8 cellular contexts compared by ENCODE assay signal in genomic region chr18:26574958-26575864, GRCh38. TPM values are rescaled to one million over a fixed set of nuclear protein-coding genes. Genes with fewer than 3 reads are reported as not detected.
DNase-seq lines count a peak whose midpoint lies in the region; ATAC-seq, FAIRE-seq and TF ChIP-seq lines count a peak whose summit lies in the region.

No MANE protein-coding gene starts in this region.

- DNase-seq in A549 (ENCODE audit: low read depth in 1 of 2, low spot score in 1 of 2) = peak; percentile 64 to 96
- peak; percentile 22 for DNase-seq in RWPE1 (ENCODE audit: low spot score)
- DNase-seq in aorta = peak; percentile 56 to 79
- DNase-seq in activated gamma-delta T cell treated with Interleukin-2 at 50 U/mL for 16 hours = no peak

- H3K27me3 ChIP-seq in esophagus (ENCODE audit: control insufficient read depth in 1 of 2, insufficient read depth in 2 of 2, low read length in 2 of 2) (no peaks in the 10 kb centered on the region), muscle layer of duodenum (ENCODE audit: low read depth, low read length) (no peaks in the 10 kb centered on the region), aorta (ENCODE audit: control insufficient read depth in 1 of 2, insufficient read depth in 2 of 2, low read length in 1 of 2) (no peaks in the 10 kb centered on the region)

- peak in 1 of 2 experiments; percentile 8; a peak in 1 of 5 replicates for TF ChIP-seq RAD21 in A549 (conservative IDR thresholded peaks at IDR 0.05 in 1 of 2, IDR thresholded peaks at IDR 0.05 in 1 of 2)

- peak overlapping the region; percentile 37 for H3K4me3 ChIP-seq in A549
- H3K4me3 ChIP-seq in GM12875 (ENCODE audit: low read depth, low read length) = peak overlapping the region; percentile 38
- peak overlapping the region; percentile 30 to 51 for H3K4me3 ChIP-seq in esophagus (ENCODE audit: low read depth in 1 of 2, low read length in 2 of 2)
- peak overlapping the region; percentile 66 to 68 for H3K4me3 ChIP-seq in muscle layer of duodenum (ENCODE audit: low read depth in 1 of 2, low read length in 2 of 2)
- peak overlapping the region; percentile 39 to 56 for H3K4me3 ChIP-seq in aorta (ENCODE audit: low read length in 2 of 2)

- H3K4me1 ChIP-seq in A549 (peaks cover 43% of the 10 kb centered on the region), esophagus (ENCODE audit: control insufficient read depth in 2 of 2, insufficient read depth in 2 of 2, low read length in 1 of 2) (peaks cover 0 to 2% of the 10 kb centered on the region in 2 donors), muscle layer of duodenum (ENCODE audit: control insufficient read depth in 1 of 2, insufficient read depth in 2 of 2, low read length in 2 of 2) (peaks cover 0 to 12% of the 10 kb centered on the region in 2 donors), aorta (ENCODE audit: control insufficient read depth in 1 of 2, insufficient read depth in 2 of 2, low read length in 2 of 2) (peaks cover 0 to 1% of the 10 kb centered on the region in 2 donors)

- TF ChIP-seq POLR2A in A549 (IDR thresholded peaks at IDR 0.05; ENCODE audit: low read length) = peak; percentile 25

- H3K36me3 ChIP-seq in esophagus (ENCODE audit: control insufficient read depth in 2 of 2, insufficient read depth in 2 of 2, low read length in 1 of 2) = no peaks in the 10 kb centered on the region
- no peaks in the 10 kb centered on the region for H3K36me3 ChIP-seq in muscle layer of duodenum (ENCODE audit: control insufficient read depth in 1 of 2, insufficient read depth in 2 of 2, low read length in 2 of 2)
- H3K36me3 ChIP-seq in aorta (ENCODE audit: control insufficient read depth in 1 of 2, insufficient read depth in 2 of 2, low read length in 1 of 2) = no peaks in the 10 kb centered on the region

- under 1% methylated on average over 12 of the region's 27 CpGs for WGBS in A549 (ENCODE audit: missing lambda C conversion rate)
- 3% methylated on average over 27 of the region's 27 CpGs for WGBS in esophagus, 2 donors
- 5 to 6% methylated on average over 27 of the region's 27 CpGs for WGBS in aorta, 2 donors

- peak; percentile 74 for FAIRE-seq in A549 (lab: Jason Lieb, UNC)

- peak; percentile 69 to 90; a peak in 4 of 5 replicates for TF ChIP-seq EP300 in A549 (IDR thresholded peaks at IDR 0.05)

- H3K27ac ChIP-seq in A549 = peak overlapping the region; percentile 82 to 89
- H3K27ac ChIP-seq in RWPE1 = peak overlapping the region; percentile 93
- H3K27ac ChIP-seq in esophagus (ENCODE audit: low read depth in 2 of 2, low read length in 1 of 2) = peak overlapping the region; percentile 80 to 82
- no peak overlapping the region for H3K27ac ChIP-seq in muscle layer of duodenum (ENCODE audit: low read length)
- H3K27ac ChIP-seq in aorta (ENCODE audit: low read depth in 1 of 2, low read length in 2 of 2) = no peak overlapping the region

- CTCF ChIA-PET in A549 (lab: Yijun Ruan, JAX) = interaction anchor here (1.1 kb wide), 1 partner anchor 170 kb away, joined by 5 read pairs; no protein-coding TSS in a partner anchor
- CTCF ChIA-PET in RWPE1 (lab: Yijun Ruan, JAX) = interaction anchor here (0.6 kb wide), 1 partner anchor 9 kb away, joined by 3 read pairs; no protein-coding TSS in a partner anchor

- POLR2A ChIA-PET in A549 (lab: Yijun Ruan, JAX) = interaction anchor here (0.8 to 1.5 kb wide), 4 partner anchors 26 to 191 kb away, joined by 3 to 16 read pairs (median 5); partner anchors contain the start of gene KCTD1
- POLR2A ChIA-PET in RWPE1 (lab: Yijun Ruan, JAX; ENCODE audit: low non-redundant PET) = no interaction called here

- H3K4me2 ChIP-seq in A549 = peak overlapping the region; percentile 73

- ATAC-seq in A549 (peak; percentile 86 to 90), aorta (ENCODE audit: low FRiP score) (peak; percentile 36), GM19463 (IDR thresholded peaks at IDR 0.05; ENCODE audit: unreplicated experiment) (no peak)

- intact Hi-C loops in aorta (cut with DNase I) = no loop called here

- TF ChIP-seq CTCF in A549 (IDR thresholded peaks at IDR 0.05) (no peak), GM12875 (IDR thresholded peaks at IDR 0.05; ENCODE audit: borderline replicate concordance, insufficient read depth, low read depth, low read length) (no peak), RWPE1 (conservative IDR thresholded peaks at IDR 0.05; ENCODE audit: low read depth) (no peak)

- H3K9me3 ChIP-seq in A549 (no peaks in the 10 kb centered on the region), esophagus (ENCODE audit: control insufficient read depth in 2 of 2, insufficient read depth in 1 of 2, low read depth in 1 of 2, low read length in 1 of 2) (no peaks in the 10 kb centered on the region), muscle layer of duodenum (ENCODE audit: control insufficient read depth in 1 of 2, low read length in 2 of 2) (no peaks in the 10 kb centered on the region), aorta (ENCODE audit: control insufficient read depth, low read length) (no peaks in the 10 kb centered on the region)

TF ChIP-seq in A549, 52 proteins besides CTCF, POLR2A, EP300 and RAD21 (continues in another document):
- TF ChIP-seq MAZ (IDR thresholded peaks at IDR 0.05; ENCODE audit: borderline replicate concordance, low read depth, low read length) (no peak), FOSL2 (IDR thresholded peaks at IDR 0.05) (0 out of 2 replicates have a peak, but pooled peaks have one; percentile 15), FOSL2 (CRISPR knock-in tag; IDR thresholded peaks at IDR 0.05) (peak; percentile 12), POLR2AphosphoS2 (conservative IDR thresholded peaks at IDR 0.05; ENCODE audit: low read length) (no peak), MAFK (IDR thresholded peaks at IDR 0.05; ENCODE audit: partially characterized antibody) (peak; percentile 96), HOXB5 (CRISPR knock-in tag; IDR thresholded peaks at IDR 0.05) (no peak), ATOH8 (CRISPR knock-in tag; IDR thresholded peaks at IDR 0.05; ENCODE audit: low read depth) (no peak), ZNF302 (CRISPR knock-in tag; IDR thresholded peaks at IDR 0.05) (peak; percentile 92), KDM1A (IDR thresholded peaks at IDR 0.05; ENCODE audit: low read depth) (no peak), RFX5 (IDR thresholded peaks at IDR 0.05) (no peak), CBX2 (IDR thresholded peaks at IDR 0.05; ENCODE audit: borderline replicate concordance, low read depth) (no peak), JUN (IDR thresholded peaks at IDR 0.05) (peak in 1 of 2 experiments; percentile 77; a peak in 3 of 5 replicates), CHD4 (IDR thresholded peaks at IDR 0.05; ENCODE audit: borderline replicate concordance) (no peak), SMC3 (IDR thresholded peaks at IDR 0.05) (peak; percentile 32), PBX3 (IDR thresholded peaks at IDR 0.05) (no peak), FOSB (CRISPR knock-in tag; IDR thresholded peaks at IDR 0.05) (no peak), CBX8 (IDR thresholded peaks at IDR 0.05) (no peak), NPAS2 (CRISPR knock-in tag; IDR thresholded peaks at IDR 0.05; ENCODE audit: borderline replicate concordance) (no peak), HES2 (IDR thresholded peaks at IDR 0.05) (no peak), CHD2 (IDR thresholded peaks at IDR 0.05; ENCODE audit: low read length, partially characterized antibody) (no peak), RCOR1 (IDR thresholded peaks at IDR 0.05; ENCODE audit: low read depth, low read length) (no peak), NR3C1 (IDR thresholded peaks at IDR 0.05) (no peak), RARB (CRISPR knock-in tag; IDR thresholded peaks at IDR 0.05) (no peak; the same call in 1 of the 2 replicates), MYC (IDR thresholded peaks at IDR 0.05; ENCODE audit: borderline replicate concordance, low read length) (peak; percentile 71; the same call in 1 of the 2 replicates)

RNA-seq across cellular contexts. Expression of gene KCTD1, which starts 26.9 kb away (rescaled TPM):
- polyA plus RNA-seq in A549 (2011; rRNA removed) (21.1 and 26.1 TPM in 2 replicates), A549 (2017; fragmentation: RNase III; extraction: RNeasy Plus Mini Kit Qiagen cat#74134 plus additional on column Dnase treatment) (32.1 to 37.3 TPM (median 35.4 TPM) in 3 replicates), esophagus (10 to 100 TPM; 47.4 to 51.8 TPM), aorta (1 to 10 TPM; 5.1 to 7.9 TPM)
- 29.8 and 35.5 TPM in 2 replicates for polyA plus RNA-seq in A549 (2012; cell fraction: cytosol; rRNA removed)
- polyA plus RNA-seq in A549 (2012; cell fraction: nucleus; rRNA removed) = 20.9 and 33.2 TPM in 2 replicates
- polyA minus RNA-seq in A549 (2011; rRNA and poly(A)+ RNA removed) = 33.6 and 34.5 TPM in 2 replicates
- total RNA-seq in aorta = 10 to 100 TPM; 10.7 to 13.2 TPM

Comparison
In these comparisons a context has a peak if more than half of its experiments do, and no peak if none do; other contexts are left out.
1. H3K27ac ChIP-seq: peak in A549 (2 of 2), RWPE1 (single experiment) and esophagus (2 of 2); none in muscle layer of duodenum (single experiment) and aorta (0 of 2).
2. Peak in every context shown above with its lines, with median percentiles within 50 percentile points of each other: H3K4me3 ChIP-seq.